17 cellular contexts compared by ENCODE assay signal in the genomic region with DNA sequence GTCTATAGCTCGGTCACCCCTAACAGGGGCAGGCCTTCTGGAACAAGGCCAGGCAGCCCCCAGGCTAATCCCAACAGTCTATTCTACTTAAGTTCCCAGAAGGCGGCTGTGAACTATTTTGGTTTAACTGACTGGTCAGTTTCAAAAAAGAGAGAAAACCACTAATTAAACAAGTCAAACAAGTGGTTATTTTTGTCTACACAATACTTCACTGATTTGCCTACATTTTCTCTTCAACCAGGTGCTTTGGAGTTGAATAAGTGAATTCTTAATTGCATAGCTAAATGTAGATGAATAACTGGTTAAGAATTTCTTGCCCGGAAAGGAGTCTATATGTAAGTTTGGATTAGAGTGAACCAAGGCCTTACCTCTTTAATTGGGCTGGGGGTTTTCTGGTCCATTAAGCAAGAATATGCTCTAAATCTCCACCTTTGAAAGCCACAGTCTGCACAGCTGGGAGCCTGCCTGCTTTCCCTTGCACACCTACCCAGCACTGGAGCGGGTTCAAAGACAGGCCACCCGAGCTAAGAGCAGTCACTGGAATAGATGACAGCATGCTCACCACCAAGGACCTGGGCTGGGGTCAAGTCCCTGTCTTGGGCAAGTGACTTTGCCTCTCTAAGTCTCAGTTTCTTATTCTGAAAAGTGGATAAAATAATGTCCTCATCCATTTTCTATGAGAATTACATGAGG.
DNase-seq lines count a peak whose midpoint lies in the region; ATAC-seq, FAIRE-seq and TF ChIP-seq lines count a peak whose summit lies in the region.
"Had no signal": no experiment of that assay in that cellular context is flagged by ENCODE, and none has a peak within 500 bp of the region (broad histone marks: within the 10 kb centered on the region; RNA-seq: fewer than 3 reads in every experiment).

No MANE protein-coding gene starts in this region.

- BruUV-seq in GM12878 (replicated peaks; lab: Mats Ljungman, UMichigan): no TSS peak

- H3K4me1 ChIP-seq in MM.1S (ENCODE audit: low read length) (peaks cover 36% of the 10 kb centered on the region), GM12878 (ENCODE audit: control insufficient read depth, insufficient read depth, low read length) (peaks cover 3% of the 10 kb centered on the region; the same call in 1 of the 2 replicates)
- H3K4me1 ChIP-seq: A549 had no signal

- H3K27ac ChIP-seq in MM.1S (ENCODE audit: low read length) (peak overlapping the region; percentile 60; the same call in 1 of the 2 replicates), GM12878 (ENCODE audit: control insufficient read depth, insufficient read depth) (no peak overlapping the region)
- H3K27ac ChIP-seq: A549; BLaER1 treated with 17β-estradiol and CSF1 and Interleukin-3, amounts not matched to agents 10 nM and 100 nM; PC-9 had no signal

- H2AFZ ChIP-seq in MM.1S (ENCODE audit: low read length) (peak overlapping the region; percentile 45), GM12878 (ENCODE audit: control insufficient read depth, low read depth, low read length) (no peak overlapping the region)
- H2AFZ ChIP-seq: PC-9 had no signal

- H3K36me3 ChIP-seq in MM.1S (replicated peaks; ENCODE audit: insufficient read depth, low read length) (no peaks in the 10 kb centered on the region), GM12878 (ENCODE audit: control insufficient read depth in 2 of 2, insufficient read depth in 2 of 2, low read length in 1 of 2) (no peaks in the 10 kb centered on the region)
- H3K36me3 ChIP-seq: MG63 had no signal

- POLR2A ChIA-PET in GM12878 (lab: Charles Lee): interaction anchor here (1.0 to 1.9 kb wide), 2 partner anchors 12 to 252 kb away, joined by 3 to 5 read pairs; no protein-coding TSS in a partner anchor

- SMC1A ChIA-PET in GM12878 (lab: Charles Lee; ENCODE audit: uncharacterized antibody, unreplicated experiment): interaction anchor here (0.7 to 4.4 kb wide), 8 partner anchors 7 to 253 kb away, joined by 3 to 45 read pairs (median 4); no protein-coding TSS in a partner anchor

- H3K27me3 ChIP-seq in MM.1S (replicated peaks; ENCODE audit: insufficient read depth, low read length) (no peaks in the 10 kb centered on the region), GM12878 (replicated peaks in 1 of 2; ENCODE audit: control insufficient read depth in 2 of 2, insufficient read depth in 2 of 2, low read length in 1 of 2) (no peaks in the 10 kb centered on the region)
- H3K27me3 ChIP-seq: BLaER1 treated with 17β-estradiol and CSF1 and Interleukin-3, amounts not matched to agents 10 nM and 100 nM; MG63 had no signal

- no peak for TF ChIP-seq POLR2A in GM12878 (IDR thresholded peaks at IDR 0.05; ENCODE audit: low read depth, low read length)

- CTCF ChIA-PET in GM12878 (lab: Yijun Ruan, JAX): interaction anchor here (1.3 to 2.2 kb wide), 3 partner anchors 12 to 17 kb away, joined by 4 to 16 read pairs (median 7); no protein-coding TSS in a partner anchor

- no peaks in the 10 kb centered on the region for H3K9me2 ChIP-seq in MM.1S (replicated peaks; ENCODE audit: insufficient read depth, low read length)

- RAD21 ChIA-PET in GM12878 (lab: Charles Lee; ENCODE audit: unreplicated experiment): interaction anchor here (0.8 to 2.2 kb wide), 10 partner anchors 11 to 254 kb away, joined by 3 to 10 read pairs (median 4); partner anchors contain the start of gene HIPK2

- H3K9ac ChIP-seq in MM.1S (ENCODE audit: low read length) (peak overlapping the region; percentile 2; the same call in 1 of the 2 replicates), GM12878 (ENCODE audit: control insufficient read depth, insufficient read depth, low read length) (no peak overlapping the region)
- H3K9ac ChIP-seq: BLaER1 treated with 17β-estradiol and CSF1 and Interleukin-3, amounts not matched to agents 10 nM and 100 nM had no signal

- H3K9me3 ChIP-seq in MM.1S (replicated peaks; ENCODE audit: insufficient read depth, low read length) (no peaks in the 10 kb centered on the region), GM12878 (replicated peaks; ENCODE audit: control insufficient read depth, insufficient read depth, low read length) (no peaks in the 10 kb centered on the region; the same call in 2 of the 3 replicates)
- H3K9me3 ChIP-seq: A549, MG63 had no signal

- H3K4me2 ChIP-seq in MM.1S (ENCODE audit: low read depth, low read length): peak overlapping the region; percentile 60
- no peak overlapping the region for H3K4me2 ChIP-seq in GM12878 (ENCODE audit: control insufficient read depth, insufficient read depth)
- H3K4me2 ChIP-seq: A549, PC-9 had no signal

- TF ChIP-seq CTCF in MM.1S (IDR thresholded peaks at IDR 0.05; ENCODE audit: low read length) (no peak), GM12878 (IDR thresholded peaks at IDR 0.05 in 2 of 3, conservative IDR thresholded peaks at IDR 0.05 in 1 of 3; ENCODE audit: control insufficient read depth in 2 of 3, extremely low read depth in 1 of 3, insufficient read depth in 1 of 3, low read depth in 3 of 3, low read length in 3 of 3) (no peak), retinal pigment epithelial cell (conservative IDR thresholded peaks at IDR 0.05; ENCODE audit: low read depth, low read length) (no peak)

- ATAC-seq in GM12878 (peak; percentile 69), GM19035 (IDR thresholded peaks at IDR 0.05; ENCODE audit: unreplicated experiment) (no peak), HG03280 (IDR thresholded peaks at IDR 0.05; ENCODE audit: unreplicated experiment) (no peak)
- ATAC-seq: A549 had no signal

- peak; percentile 26 for FAIRE-seq in GM19239 (lab: Jason Lieb, UNC)
- no peak for FAIRE-seq in GM12878 (lab: Jason Lieb, UNC)
- FAIRE-seq: A549 had no signal

- H3K4me3 ChIP-seq in MM.1S (ENCODE audit: low read length) (0 out of 2 replicates have a peak overlapping the region, but pooled peaks have one; percentile 2), GM12878 (no peak overlapping the region), retinal pigment epithelial cell (ENCODE audit: low read length) (no peak overlapping the region)
- H3K4me3 ChIP-seq: A549; BLaER1 treated with 17β-estradiol and CSF1 and Interleukin-3, amounts not matched to agents 10 nM and 100 nM; MG63; PC-9 had no signal

- H3K79me2 ChIP-seq in MM.1S (ENCODE audit: low read length) (no peaks in the 10 kb centered on the region), GM12878 (ENCODE audit: control insufficient read depth, insufficient read depth, low read length) (no peaks in the 10 kb centered on the region)

- in situ Hi-C loops in GM12878 (cut with MboI): no loop called here

- DNase-seq in GM19239 (ENCODE audit: insufficient read length, low spot score) (no peak), MM.1S (peak; percentile 78), GM12878 (ENCODE audit: low read depth, low spot score) (no peak), retinal pigment epithelial cell (ENCODE audit: low read depth) (peak; percentile 49), NCI-H510A (lab: John Stamatoyannopoulos, UW) (no peak)
- DNase-seq: GF-D8, H9, KG1, MG63, NCI-H1105, NCI-H1694 treated with DMSO at 0.1 percent for 48 hours, NCI-H345, PC-9 had no signal

- H4K20me1 ChIP-seq in MM.1S (ENCODE audit: insufficient read depth, low read length) (no peaks in the 10 kb centered on the region), GM12878 (ENCODE audit: control insufficient read depth, insufficient read depth) (no peaks in the 10 kb centered on the region)

- TF ChIP-seq EP300 in GM12878 (IDR thresholded peaks at IDR 0.05; ENCODE audit: borderline replicate concordance in 1 of 2, control insufficient read depth in 1 of 2, low read depth in 2 of 2, low read length in 2 of 2): peak in 1 of 2 experiments; percentile 41; a peak in 1 of 4 replicates

- no peak for TF ChIP-seq RAD21 in GM12878 (IDR thresholded peaks at IDR 0.05; ENCODE audit: insufficient read depth, low read depth, low read length)

- intact Hi-C loops in GM12878 (cut with micrococcal nuclease; ENCODE audit: unreplicated experiment): no loop called here

- H3F3A ChIP-seq in MM.1S (ENCODE audit: insufficient read depth, low read length): peaks cover 19% of the 10 kb centered on the region

- WGBS in GM12878 (ENCODE audit: insufficient coverage, insufficient replicate concordance, low lambda C conversion rate, missing lambda C conversion rate): 66% methylated on average over 5 of the region's 5 CpGs

TF ChIP-seq in GM12878, 131 proteins besides CTCF, POLR2A, EP300 and RAD21 (continues in another document):
- TF ChIP-seq POLR2AphosphoS2 (IDR thresholded peaks at IDR 0.05; ENCODE audit: low read depth, low read length): no peak
- no peak for TF ChIP-seq JUND (IDR thresholded peaks at IDR 0.05; ENCODE audit: low read depth, low read length)
- no peak for TF ChIP-seq CBX5 (IDR thresholded peaks at IDR 0.05; ENCODE audit: low read depth)
- TF ChIP-seq, protein P1, sequence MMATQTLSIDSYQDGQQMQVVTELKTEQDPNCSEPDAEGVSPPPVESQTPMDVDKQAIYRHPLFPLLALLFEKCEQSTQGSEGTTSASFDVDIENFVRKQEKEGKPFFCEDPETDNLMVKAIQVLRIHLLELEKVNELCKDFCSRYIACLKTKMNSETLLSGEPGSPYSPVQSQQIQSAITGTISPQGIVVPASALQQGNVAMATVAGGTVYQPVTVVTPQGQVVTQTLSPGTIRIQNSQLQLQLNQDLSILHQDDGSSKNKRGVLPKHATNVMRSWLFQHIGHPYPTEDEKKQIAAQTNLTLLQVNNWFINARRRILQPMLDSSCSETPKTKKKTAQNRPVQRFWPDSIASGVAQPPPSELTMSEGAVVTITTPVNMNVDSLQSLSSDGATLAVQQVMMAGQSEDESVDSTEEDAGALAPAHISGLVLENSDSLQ (IDR thresholded peaks at IDR 0.05): no peak
- TF ChIP-seq SPI1 (IDR thresholded peaks at IDR 0.05; ENCODE audit: borderline replicate concordance, insufficient read depth, low read depth, low read length): no peak
- peak; percentile 48; the same call in 1 of the 2 replicates for TF ChIP-seq ATF7 (IDR thresholded peaks at IDR 0.05; ENCODE audit: low read depth)
- TF ChIP-seq BRCA1 (IDR thresholded peaks at IDR 0.05; ENCODE audit: low read depth, low read length): no peak
- TF ChIP-seq YY1 (IDR thresholded peaks at IDR 0.05; ENCODE audit: low read depth, low read length): no peak
- no peak for TF ChIP-seq TARDBP (IDR thresholded peaks at IDR 0.05; ENCODE audit: borderline replicate concordance)
- TF ChIP-seq, protein P2, sequence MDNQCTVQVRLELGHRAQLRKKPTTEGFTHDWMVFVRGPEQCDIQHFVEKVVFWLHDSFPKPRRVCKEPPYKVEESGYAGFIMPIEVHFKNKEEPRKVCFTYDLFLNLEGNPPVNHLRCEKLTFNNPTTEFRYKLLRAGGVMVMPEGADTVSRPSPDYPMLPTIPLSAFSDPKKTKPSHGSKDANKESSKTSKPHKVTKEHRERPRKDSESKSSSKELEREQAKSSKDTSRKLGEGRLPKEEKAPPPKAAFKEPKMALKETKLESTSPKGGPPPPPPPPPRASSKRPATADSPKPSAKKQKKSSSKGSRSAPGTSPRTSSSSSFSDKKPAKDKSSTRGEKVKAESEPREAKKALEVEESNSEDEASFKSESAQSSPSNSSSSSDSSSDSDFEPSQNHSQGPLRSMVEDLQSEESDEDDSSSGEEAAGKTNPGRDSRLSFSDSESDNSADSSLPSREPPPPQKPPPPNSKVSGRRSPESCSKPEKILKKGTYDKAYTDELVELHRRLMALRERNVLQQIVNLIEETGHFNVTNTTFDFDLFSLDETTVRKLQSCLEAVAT (IDR thresholded peaks at IDR 0.05): no peak
- TF ChIP-seq ZZZ3 (IDR thresholded peaks at IDR 0.05; ENCODE audit: control insufficient read depth, insufficient read length, low read depth): no peak

Comparison
In these comparisons a context has a peak if more than half of its experiments do, and no peak if none do; other contexts are left out.
1. DNase-seq: peak in MM.1S (single experiment) and retinal pigment epithelial cell (single experiment); none in GM19239 (single experiment), GM12878 (single experiment) and NCI-H510A (single experiment).